Comparison of ENCODE assay signal across 2 cellular contexts in the genomic region with DNA sequence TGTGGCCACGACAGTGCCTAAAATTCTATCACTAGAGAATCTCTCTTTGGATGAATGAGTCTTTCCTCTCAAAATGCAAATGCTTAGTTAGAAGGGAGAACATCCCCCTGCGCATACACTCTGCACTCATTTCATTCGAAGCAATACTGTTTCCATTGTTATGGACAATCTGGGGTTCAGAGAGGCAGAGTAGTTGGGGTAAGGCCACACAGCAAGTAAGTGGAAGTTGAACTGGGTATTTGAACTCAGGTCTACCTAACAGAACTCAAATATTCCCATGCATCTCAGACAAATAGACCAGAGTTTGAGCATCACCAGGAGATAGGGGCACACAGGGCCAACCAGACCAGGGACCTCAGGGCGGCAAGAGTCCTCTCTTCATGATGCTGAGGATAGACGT.
TF ChIP-seq lines count a peak whose summit lies in the region.

No MANE protein-coding gene starts in this region.

TF ChIP-seq in HepG2, 621 proteins besides CTCF, POLR2A, EP300 and RAD21:
- TF ChIP-seq ZNF768 (CRISPR knock-in tag; IDR thresholded peaks at IDR 0.05) (peak; percentile 64; the same call in 1 of the 2 replicates), JARID2 (CRISPR knock-in tag; IDR thresholded peaks at IDR 0.05; ENCODE audit: insufficient replicate concordance) (no peak)

TF ChIP-seq in K562, 482 proteins besides CTCF, POLR2A, EP300 and RAD21:
- TF ChIP-seq KDM1A (IDR thresholded peaks at IDR 0.05) (peak in 1 of 2 experiments; percentile 56; a peak in 3 of 4 replicates), ZFP36 (IDR thresholded peaks at IDR 0.05; ENCODE audit: low read depth, low read length, partially characterized antibody) (peak; percentile 86), SRSF9 (IDR thresholded peaks at IDR 0.05; ENCODE audit: borderline replicate concordance, low read depth, low read length) (no peak), BCOR (IDR thresholded peaks at IDR 0.05) (peak; percentile 80), MTF1 (CRISPR knock-in tag; IDR thresholded peaks at IDR 0.05; ENCODE audit: borderline replicate concordance) (no peak), RBM25 (IDR thresholded peaks at IDR 0.05; ENCODE audit: low read depth, low read length, severe bottlenecking) (peak; percentile 87), ZNF174 (CRISPR knock-in tag; IDR thresholded peaks at IDR 0.05) (no peak), SAFB (IDR thresholded peaks at IDR 0.05; ENCODE audit: borderline replicate concordance, low read depth, low read length) (no peak)
TF ChIP-seq in K562: peak in this region for 4.
